20 cellular contexts compared by ENCODE assay signal in the genomic region with DNA sequence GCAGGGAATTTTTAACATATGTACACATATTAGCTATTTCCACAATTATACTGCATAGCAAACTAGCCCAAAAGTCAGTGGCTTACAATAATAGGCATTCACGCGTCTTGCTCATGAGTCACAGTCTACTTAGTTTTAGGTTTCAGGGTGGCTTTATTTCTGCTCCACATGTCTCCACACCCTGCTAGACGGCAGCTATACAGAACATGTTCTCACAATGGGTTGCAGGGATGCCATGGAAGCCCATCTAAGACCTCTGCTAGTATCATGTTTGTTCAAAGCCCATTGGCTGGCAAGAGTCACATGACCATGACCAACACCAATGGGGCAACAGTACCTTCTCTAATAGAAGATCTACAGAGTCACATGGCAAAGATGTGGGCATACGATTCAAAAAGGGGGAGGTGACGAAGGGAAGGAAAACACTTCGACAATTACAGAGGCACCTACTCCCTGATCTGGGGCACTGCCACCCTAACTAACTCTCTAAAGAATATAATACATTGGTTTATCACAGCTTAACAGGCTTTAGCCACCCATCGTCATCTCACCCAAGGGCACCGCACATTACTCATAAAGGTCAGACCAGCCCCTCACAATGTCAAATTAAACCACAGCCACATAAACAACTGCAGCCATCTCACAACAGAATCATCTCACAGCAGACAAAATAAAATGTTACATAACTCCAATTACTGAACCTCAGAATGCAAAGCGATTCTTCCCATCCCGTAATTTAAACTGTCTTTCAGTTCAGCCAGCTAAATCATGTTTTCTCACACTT.
A peak's percentile ranks its signal among the peaks of the same experiment; 100 is the strongest.
DNase-seq lines count a peak whose midpoint lies in the region; ATAC-seq, FAIRE-seq and TF ChIP-seq lines count a peak whose summit lies in the region.
"Had no signal": no experiment of that assay in that cellular context is flagged by ENCODE, and none has a peak within 500 bp of the region (broad histone marks: within the 10 kb centered on the region; RNA-seq: fewer than 3 reads in every experiment).

No MANE protein-coding gene starts in this region.

- TF ChIP-seq POLR2A in endothelial cell of umbilical vein (IDR thresholded peaks at IDR 0.05; ENCODE audit: low read depth, low read length), result no peak

- DNase-seq in G401 (ENCODE audit: low spot score) (peak; percentile 29), RPMI7951 (ENCODE audit: low read depth) (peak; percentile 54), endothelial cell of umbilical vein (ENCODE audit: low read depth, low spot score) (no peak), neuronal stem cell (ENCODE audit: low spot score) (no peak), ACHN (no peak)
- DNase-seq in activated naive CD4-positive, alpha-beta T cell (lab: John Stamatoyannopoulos, UW), result no peak
- DNase-seq: activated CD4-positive, alpha-beta T cell treated with anti-CD3 and anti-CD28 coated beads, Interleukin-2, amount 50 U/mL, for 1 hour; aorta; DMS153; immature natural killer cell; IMR-90; occipital lobe; SIG-M5; small intestine; stimulated activated naive CD4-positive, alpha-beta T cell; T-helper 9 cell had no signal

- dilution Hi-C loops in endothelial cell of umbilical vein (cut with MboI; ENCODE audit: extremely low pct_ligation_motif_present, low sequenced_read_pairs), result no loop called here

- no peaks in the 10 kb centered on the region for H3K79me2 ChIP-seq in endothelial cell of umbilical vein (ENCODE audit: control insufficient read depth, insufficient read depth, low read length)

- H3K4me3 ChIP-seq in endothelial cell of umbilical vein (replicated peaks in 1 of 3; ENCODE audit: insufficient read depth in 1 of 3, low read depth in 1 of 3, low read length in 3 of 3) (no peak overlapping the region), neuronal stem cell (ENCODE audit: low read length in 2 of 2) (no peak overlapping the region)
- H3K4me3 ChIP-seq: GM23338 had no signal

- H4K20me1 ChIP-seq in endothelial cell of umbilical vein (replicated peaks; ENCODE audit: control insufficient read depth, extremely low read depth, insufficient read depth, low read length), result no peaks in the 10 kb centered on the region

- H4K91ac ChIP-seq in neuronal stem cell (ENCODE audit: low read depth, low read length, poor library complexity), result no peak overlapping the region

- no peak overlapping the region for H3K27ac ChIP-seq in endothelial cell of umbilical vein (ENCODE audit: insufficient read depth, low read depth, low read length)
- H3K27ac ChIP-seq in neuronal stem cell (replicated peaks; ENCODE audit: low read length), result no peak overlapping the region

- no peak overlapping the region for H3K23ac ChIP-seq in neuronal stem cell (ENCODE audit: low read depth, low read length, poor library complexity)

- H3K9ac ChIP-seq in endothelial cell of umbilical vein (replicated peaks; ENCODE audit: extremely low read depth, insufficient read depth, low read length), result no peak overlapping the region
- no peak overlapping the region for H3K9ac ChIP-seq in neuronal stem cell (ENCODE audit: low read depth, low read length, poor library complexity)

- BruUV-seq in endothelial cell of umbilical vein (replicated peaks; lab: Mats Ljungman, UMichigan), result no TSS peak

- H2AFZ ChIP-seq in endothelial cell of umbilical vein (ENCODE audit: low read depth, low read length) (no peak overlapping the region), neuronal stem cell (ENCODE audit: low read length) (no peak overlapping the region)
- H2AFZ ChIP-seq: GM23338 had no signal

- no peaks in the 10 kb centered on the region for H3K79me1 ChIP-seq in neuronal stem cell (ENCODE audit: low read depth, low read length)

- H2BK15ac ChIP-seq in neuronal stem cell (ENCODE audit: low read length), result no peak overlapping the region

- no peak for ATAC-seq in HG03571 (IDR thresholded peaks at IDR 0.05; ENCODE audit: unreplicated experiment)
- no peak for ATAC-seq in HG02588 (IDR thresholded peaks at IDR 0.05; ENCODE audit: unreplicated experiment)
- ATAC-seq: activated T-helper 17 cell treated with anti-CD3 and anti-CD28 coated beads, Interleukin-2, amount 50 U/mL, for 72 hours; GM23338 had no signal

- no peak overlapping the region for H4K8ac ChIP-seq in neuronal stem cell (ENCODE audit: low read depth, low read length)

- H3K4me2 ChIP-seq in endothelial cell of umbilical vein (ENCODE audit: insufficient read depth, low read length) (no peak overlapping the region), neuronal stem cell (ENCODE audit: insufficient read depth, low read length, poor library complexity, severe bottlenecking) (no peak overlapping the region)
- H3K4me2 ChIP-seq: GM23338 had no signal

- no peak overlapping the region for H2BK12ac ChIP-seq in neuronal stem cell (ENCODE audit: low read length)

- CTCF ChIA-PET in endothelial cell of umbilical vein (lab: Charles Lee), result interaction anchor here (1.0 kb wide), 1 partner anchor 16 kb away, joined by 3 read pairs; no protein-coding TSS in a partner anchor

- intact Hi-C loops in endothelial cell of umbilical vein (cut with micrococcal nuclease), result no loop called here

- FAIRE-seq in endothelial cell of umbilical vein (lab: Jason Lieb, UNC), result peak; percentile 44
- FAIRE-seq: small intestine had no signal

- H3K4me1 ChIP-seq in endothelial cell of umbilical vein (ENCODE audit: control insufficient read depth, extremely low read depth, insufficient read depth, low read length), result no peaks in the 10 kb centered on the region
- H3K4me1 ChIP-seq in neuronal stem cell (ENCODE audit: control insufficient read depth in 2 of 2, insufficient read depth in 1 of 2, low read depth in 1 of 2, low read length in 2 of 2), result peaks cover 17 to 25% of the 10 kb centered on the region in 2 donors

- H3K36me3 ChIP-seq in endothelial cell of umbilical vein (ENCODE audit: control insufficient read depth in 2 of 2, extremely low read depth in 1 of 2, insufficient read depth in 2 of 2, low read length in 2 of 2) (no peaks in the 10 kb centered on the region), neuronal stem cell (replicated peaks in 1 of 2; ENCODE audit: control insufficient read depth in 2 of 2, insufficient read depth in 2 of 2, low read length in 2 of 2) (no peaks in the 10 kb centered on the region)

- in situ Hi-C loops in G401 (cut with HindIII; ENCODE audit: low sequenced_read_pairs) (no loop called here), ACHN (cut with HindIII; ENCODE audit: low pct_ligation_motif_present, low pct_unique_long_range_greater_than_20kb, low sequenced_read_pairs) (no loop called here)

- H3K9me3 ChIP-seq in endothelial cell of umbilical vein (replicated peaks; ENCODE audit: control insufficient read depth, insufficient read depth, low read length) (no peaks in the 10 kb centered on the region), neuronal stem cell (replicated peaks in 1 of 2; ENCODE audit: control insufficient read depth in 2 of 2, insufficient read depth in 1 of 2, low read depth in 1 of 2, low read length in 2 of 2) (peaks cover 2 to 3% of the 10 kb centered on the region in 2 donors)

- H3K27me3 ChIP-seq in endothelial cell of umbilical vein (ENCODE audit: control insufficient read depth in 2 of 2, insufficient read depth in 2 of 2, low read length in 2 of 2), result no peaks in the 10 kb centered on the region
- no peaks in the 10 kb centered on the region for H3K27me3 ChIP-seq in neuronal stem cell (ENCODE audit: control insufficient read depth in 3 of 3, insufficient read depth in 3 of 3, low read depth in 1 of 3, low read length in 3 of 3)

- H3K18ac ChIP-seq in neuronal stem cell (ENCODE audit: low read length), result peak overlapping the region; percentile 15

- POLR2A ChIA-PET in endothelial cell of umbilical vein (lab: Charles Lee), result interaction anchor here (0.6 kb wide), 1 partner anchor 8 kb away, joined by 3 read pairs; no protein-coding TSS in a partner anchor

- no peak for TF ChIP-seq CTCF in endothelial cell of umbilical vein (IDR thresholded peaks at IDR 0.05; ENCODE audit: extremely low read depth in 1 of 2, insufficient read depth in 1 of 2, low read depth in 1 of 2, low read length in 2 of 2)

- WGBS in neuronal stem cell (ENCODE audit: extremely low coverage in 2 of 2, insufficient read length in 2 of 2, insufficient replicate concordance in 1 of 2), 2 donors, result no CpG with 5 or more reads among the region's 10 CpGs

- no peak overlapping the region for H2AK5ac ChIP-seq in neuronal stem cell (ENCODE audit: low read depth, low read length)

- no peak overlapping the region for H3K4ac ChIP-seq in neuronal stem cell (ENCODE audit: low read length)

- no peak overlapping the region for H3K14ac ChIP-seq in neuronal stem cell (ENCODE audit: low read length)

- H2BK120ac ChIP-seq in neuronal stem cell (ENCODE audit: low read depth, low read length), result no peak overlapping the region

- H2BK5ac ChIP-seq in neuronal stem cell (ENCODE audit: low read length), result no peak overlapping the region

- no peaks in the 10 kb centered on the region for H3K9me1 ChIP-seq in endothelial cell of umbilical vein (replicated peaks; ENCODE audit: control insufficient read depth, extremely low read depth, insufficient read depth, low read length)

TF ChIP-seq in endothelial cell of umbilical vein, 7 proteins besides CTCF, POLR2A, EP300 and RAD21:
- TF ChIP-seq GATA2 (IDR thresholded peaks at IDR 0.05; ENCODE audit: insufficient read depth, insufficient read length, low read depth, low read length) (no peak), POLR2AphosphoS5 (IDR thresholded peaks at IDR 0.05; ENCODE audit: insufficient read depth, low read depth, low read length) (no peak), MYC (IDR thresholded peaks at IDR 0.05; ENCODE audit: low read depth, low read length) (no peak), EZH2 (IDR thresholded peaks at IDR 0.05; ENCODE audit: borderline replicate concordance, low read depth, low read length, severe bottlenecking) (no peak), JUN (IDR thresholded peaks at IDR 0.05; ENCODE audit: borderline replicate concordance, insufficient read depth, insufficient read length, low read depth) (no peak), FOS (IDR thresholded peaks at IDR 0.05; ENCODE audit: borderline replicate concordance, insufficient read depth, low read length) (no peak)
- TF ChIP-seq, protein P1, sequence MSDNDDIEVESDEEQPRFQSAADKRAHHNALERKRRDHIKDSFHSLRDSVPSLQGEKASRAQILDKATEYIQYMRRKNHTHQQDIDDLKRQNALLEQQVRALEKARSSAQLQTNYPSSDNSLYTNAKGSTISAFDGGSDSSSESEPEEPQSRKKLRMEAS (IDR thresholded peaks at IDR 0.05; ENCODE audit: insufficient read depth, insufficient read length), result no peak

Comparison
In these comparisons a context has a peak if more than half of its experiments do, and no peak if none do; other contexts are left out.
1. DNase-seq: peak in G401 (single experiment) and RPMI7951 (single experiment); none in endothelial cell of umbilical vein (single experiment), neuronal stem cell (single experiment), activated naive CD4-positive, alpha-beta T cell (0 of 4) and ACHN (single experiment).